18 cellular contexts compared by ENCODE assay signal in genomic region chr4:64068096-64068495, GRCh38.
A peak's percentile ranks its signal among the peaks of the same experiment; 100 is the strongest.
DNase-seq lines count a peak whose midpoint lies in the region; ATAC-seq and TF ChIP-seq lines count a peak whose summit lies in the region.
"Had no signal": no experiment of that assay in that cellular context is flagged by ENCODE, and none has a peak within 500 bp of the region (broad histone marks: within the 10 kb centered on the region; RNA-seq: fewer than 3 reads in every experiment).

No MANE protein-coding gene starts in this region.

- no peak overlapping the region for H3K27ac Mint-ChIP-seq in GM23338
- H3K27ac Mint-ChIP-seq: CD4-positive, alpha-beta memory T cell; H9 had no signal

- no peak for ATAC-seq in GM23338
- peak; percentile 25 for ATAC-seq in foreskin keratinocyte
- ATAC-seq in HG03196 (IDR thresholded peaks at IDR 0.05; ENCODE audit: unreplicated experiment): no peak

- no peaks in the 10 kb centered on the region for H3K4me1 Mint-ChIP-seq in GM23338
- H3K4me1 Mint-ChIP-seq: CD4-positive, alpha-beta memory T cell; H9 had no signal

- H3K4ac ChIP-seq in trophoblast cell (ENCODE audit: low read depth, low read length): no peak overlapping the region

- no peak overlapping the region for H3K14ac ChIP-seq in trophoblast cell (ENCODE audit: low read length)

- H4K12ac ChIP-seq in trophoblast cell (ENCODE audit: low read depth, low read length): no peak overlapping the region

- H3K27ac ChIP-seq in GM23338 (ENCODE audit: low read depth) (no peak overlapping the region), SJCRH30 (peak overlapping the region; percentile 0; the same call in 1 of the 2 replicates), foreskin keratinocyte (no peak overlapping the region), trophoblast cell (ENCODE audit: low read depth, low read length) (no peak overlapping the region), transverse colon (no peak overlapping the region)
- H3K27ac ChIP-seq: BLaER1, PC-9 had no signal

- H3K79me2 ChIP-seq in GM23338 (replicated peaks; ENCODE audit: insufficient read depth) (no peaks in the 10 kb centered on the region), trophoblast cell (ENCODE audit: control insufficient read depth, insufficient read depth, low read length, poor library complexity) (no peaks in the 10 kb centered on the region)

- in situ Hi-C loops in transverse colon (cut with MboI; ENCODE audit: low pct_ligation_motif_present in 1 of 4, low pct_unique_long_range_greater_than_20kb in 1 of 4, low sequenced_read_pairs in 3 of 4): no loop called here

- H3K9me3 ChIP-seq in SJCRH30 (replicated peaks): 0 out of 2 replicates have a peak, but pooled peaks cover 2% of the 10 kb centered on the region
- no peaks in the 10 kb centered on the region for H3K9me3 ChIP-seq in trophoblast cell (ENCODE audit: insufficient read depth, low read depth, low read length)
- no peaks in the 10 kb centered on the region for H3K9me3 ChIP-seq in transverse colon
- H3K9me3 ChIP-seq: BLaER1 had no signal

- no peak overlapping the region for H2BK5ac ChIP-seq in trophoblast cell (ENCODE audit: low read depth, low read length, poor library complexity)

- no peaks in the 10 kb centered on the region for H4K20me1 ChIP-seq in GM23338 (replicated peaks; ENCODE audit: insufficient read depth)
- H4K20me1 ChIP-seq: BLaER1 had no signal

- H3K27me3 ChIP-seq in GM23338 (ENCODE audit: insufficient read depth) (no peaks in the 10 kb centered on the region), SJCRH30 (no peaks in the 10 kb centered on the region), foreskin keratinocyte (no peaks in the 10 kb centered on the region), trophoblast cell (ENCODE audit: insufficient read depth, low read length) (no peaks in the 10 kb centered on the region), transverse colon (no peaks in the 10 kb centered on the region)
- H3K27me3 ChIP-seq: BLaER1 had no signal

- H3K4me3 ChIP-seq in GM23338 (no peak overlapping the region), SJCRH30 (no peak overlapping the region), trophoblast cell (ENCODE audit: low read depth, low read length) (no peak overlapping the region), transverse colon (no peak overlapping the region)
- H3K4me3 ChIP-seq: BLaER1, PC-9 had no signal

- 0 out of 2 replicates have a peak overlapping the region, but pooled peaks have one; percentile 16 for H2AFZ ChIP-seq in GM23338
- no peak overlapping the region for H2AFZ ChIP-seq in trophoblast cell (ENCODE audit: insufficient read depth, low read length, poor library complexity)
- H2AFZ ChIP-seq: PC-9 had no signal

- peaks cover 14% of the 10 kb centered on the region; the same call in 1 of the 2 replicates for H3K9me2 ChIP-seq in GM23338 (ENCODE audit: insufficient read depth)

- H3K4me3 Mint-ChIP-seq in GM23338: no peak overlapping the region
- H3K4me3 Mint-ChIP-seq: CD4-positive, alpha-beta memory T cell; H9 had no signal

- no peak overlapping the region for H2AK5ac ChIP-seq in trophoblast cell (ENCODE audit: low read length)

- no peaks in the 10 kb centered on the region for H3K36me3 Mint-ChIP-seq in GM23338 (ENCODE audit: low read depth)
- H3K36me3 Mint-ChIP-seq: CD4-positive, alpha-beta memory T cell had no signal

- H3F3A ChIP-seq in GM23338 (replicated peaks; ENCODE audit: low read depth): no peaks in the 10 kb centered on the region

- no peak overlapping the region for H3K4me2 ChIP-seq in GM23338
- H3K4me2 ChIP-seq in trophoblast cell (ENCODE audit: low read length): no peak overlapping the region
- H3K4me2 ChIP-seq: BLaER1, PC-9 had no signal

- no peak overlapping the region for H3K23ac ChIP-seq in trophoblast cell (ENCODE audit: low read length)

- TF ChIP-seq EP300 in transverse colon (IDR thresholded peaks at IDR 0.05; ENCODE audit: low read depth): no peak

- H3K4me1 ChIP-seq in GM23338 (ENCODE audit: insufficient read depth) (no peaks in the 10 kb centered on the region), SJCRH30 (no peaks in the 10 kb centered on the region), foreskin keratinocyte (no peaks in the 10 kb centered on the region), trophoblast cell (ENCODE audit: control insufficient read depth in 1 of 2, insufficient read depth in 2 of 2, low read length in 2 of 2) (no peaks in the 10 kb centered on the region), transverse colon (no peaks in the 10 kb centered on the region)
- H3K4me1 ChIP-seq: BLaER1 had no signal

- no peak overlapping the region for H3K9ac ChIP-seq in trophoblast cell (ENCODE audit: low read length)
- H3K9ac ChIP-seq: BLaER1 had no signal

- no peak overlapping the region for H4K8ac ChIP-seq in trophoblast cell (ENCODE audit: low read depth, low read length)

- H3K18ac ChIP-seq in trophoblast cell (ENCODE audit: low read length): no peak overlapping the region

- H3K27me3 Mint-ChIP-seq in GM23338 (ENCODE audit: insufficient read depth, low read depth, poor library complexity): no peaks in the 10 kb centered on the region
- H3K27me3 Mint-ChIP-seq: CD4-positive, alpha-beta memory T cell had no signal

- H2BK12ac ChIP-seq in trophoblast cell (ENCODE audit: low read length): no peak overlapping the region

- H2BK120ac ChIP-seq in trophoblast cell (ENCODE audit: insufficient read depth, low read length, poor library complexity): no peak overlapping the region

- no peaks in the 10 kb centered on the region for H3K9me3 Mint-ChIP-seq in GM23338
- H3K9me3 Mint-ChIP-seq: H9 had no signal

- H3K79me1 ChIP-seq in trophoblast cell (ENCODE audit: low read length): no peaks in the 10 kb centered on the region

- intact Hi-C loops in transverse colon (cut with DNase I; ENCODE audit: low total_unique reads): no loop called here

- TF ChIP-seq CTCF in GM23338 (conservative IDR thresholded peaks at IDR 0.05; ENCODE audit: low read depth in 2 of 2) (no peak), foreskin keratinocyte (conservative IDR thresholded peaks at IDR 0.05) (no peak), transverse colon (IDR thresholded peaks at IDR 0.05) (no peak)

- WGBS in trophoblast cell (ENCODE audit: extremely low coverage, insufficient coverage, insufficient read length): no CpG with 5 or more reads among the region's 4 CpGs
- 44 to 59% methylated on average over 4 of the region's 4 CpGs for WGBS in transverse colon (ENCODE audit: low coverage in 1 of 2), 2 donors

- H3K36me3 ChIP-seq in GM23338 (ENCODE audit: insufficient read depth) (no peaks in the 10 kb centered on the region), SJCRH30 (no peaks in the 10 kb centered on the region), trophoblast cell (ENCODE audit: control insufficient read depth in 1 of 2, insufficient read depth in 2 of 2, low read length in 2 of 2) (no peaks in the 10 kb centered on the region), transverse colon (no peaks in the 10 kb centered on the region)
- H3K36me3 ChIP-seq: BLaER1 had no signal

- no peak overlapping the region for H4K91ac ChIP-seq in trophoblast cell (ENCODE audit: low read depth, low read length)

- no peak for TF ChIP-seq POLR2A in transverse colon (IDR thresholded peaks at IDR 0.05)

- DNase-seq in GM23338 (ENCODE audit: low spot score) (no peak), SJCRH30 (peak; percentile 11 to 20), foreskin keratinocyte (peak; percentile 32 to 74), trophoblast cell (peak; percentile 2 to 29), transverse colon (no peak), NCI-H2081 treated with DMSO at 0.1 percent for 48 hours (lab: John Stamatoyannopoulos, UW) (no peak), activated T-cell treated with anti-CD3 and anti-CD28 coated beads for 4 hours (no peak)
- DNase-seq: Calu3; CD4-positive, alpha-beta memory T cell; H9; KBM-7; NCI-H1417 treated with DMSO at 0.1 percent for 48 hours; NCI-H1930; NCI-H345; NCI-H524 treated with DMSO at 0.1 percent for 48 hours; PC-9 had no signal

TF ChIP-seq in GM23338, 12 proteins besides CTCF, POLR2A, EP300 and RAD21 (continues in another document):
- TF ChIP-seq ZNF114 (CRISPR knock-in tag; IDR thresholded peaks at IDR 0.05): no peak

Comparison
In these comparisons a context has a peak if more than half of its experiments do, and no peak if none do; other contexts are left out.
1. DNase-seq: peak in SJCRH30 (2 of 2), foreskin keratinocyte (2 of 2) and trophoblast cell (2 of 2); none in GM23338 (single experiment), transverse colon (single experiment), NCI-H2081 treated with DMSO at 0.1 percent for 48 hours (single experiment) and activated T-cell treated with anti-CD3 and anti-CD28 coated beads for 4 hours (single experiment).